Comparison of ENCODE assay signal across 15 cellular contexts in the genomic region with DNA sequence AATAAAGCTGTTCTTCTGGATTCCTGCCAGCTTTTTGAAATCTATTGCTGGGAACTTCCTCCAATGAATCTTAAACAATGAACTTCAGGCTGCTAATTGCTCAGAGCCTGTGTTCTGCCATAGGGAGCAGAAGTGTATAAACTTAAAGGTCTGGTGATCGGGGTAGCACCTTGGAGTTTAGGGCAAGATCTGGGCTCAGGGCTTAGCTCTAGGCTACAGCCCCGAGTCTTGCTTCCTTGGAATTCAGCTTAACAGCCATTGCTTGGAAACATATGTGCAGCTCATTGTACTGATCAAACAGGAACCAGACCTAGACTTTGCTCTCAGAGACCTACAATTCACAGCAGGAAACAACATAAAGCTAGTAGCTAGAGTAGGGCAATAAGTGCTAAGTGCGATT. TPM values are rescaled to one million over a fixed set of nuclear protein-coding genes. Genes with fewer than 3 reads are reported as not detected.
A peak's percentile ranks its signal among the peaks of the same experiment; 100 is the strongest.
DNase-seq lines count a peak whose midpoint lies in the region; ATAC-seq and TF ChIP-seq lines count a peak whose summit lies in the region.
"Had no signal": no experiment of that assay in that cellular context is flagged by ENCODE, and none has a peak within 500 bp of the region (broad histone marks: within the 10 kb centered on the region; RNA-seq: fewer than 3 reads in every experiment).

No MANE protein-coding gene starts in this region.

- no peaks in the 10 kb centered on the region for H3K36me3 ChIP-seq in Panc1 (ENCODE audit: control insufficient read depth, insufficient read depth, low read length)
- H3K36me3 ChIP-seq in neuronal stem cell (replicated peaks in 1 of 2; ENCODE audit: control insufficient read depth in 2 of 2, insufficient read depth in 2 of 2, low read length in 2 of 2) = no peaks in the 10 kb centered on the region
- H3K36me3 ChIP-seq in SK-N-SH (replicated peaks in 1 of 2; ENCODE audit: control insufficient read depth in 1 of 2, insufficient read depth in 2 of 2, low read length in 1 of 2) = no peaks in the 10 kb centered on the region
- H3K36me3 ChIP-seq: HAP-1 had no signal

- no peak overlapping the region for H4K8ac ChIP-seq in neuronal stem cell (ENCODE audit: low read depth, low read length)

- H3K18ac ChIP-seq in neuronal stem cell (ENCODE audit: low read length) = no peak overlapping the region

- H3K4me3 Mint-ChIP-seq in activated T-cell treated with anti-CD3 and anti-CD28 coated beads, Interleukin-2, amount 50 U/mL, for 72 hours = no peak overlapping the region
- H3K4me3 Mint-ChIP-seq: activated CD4-positive, alpha-beta memory T cell treated with anti-CD3 and anti-CD28 coated beads for 36 hours; central memory CD8-positive, alpha-beta T cell had no signal

- H3F3A ChIP-seq in SK-N-SH (replicated peaks; ENCODE audit: insufficient read depth) = no peaks in the 10 kb centered on the region

- no peak overlapping the region for H2BK15ac ChIP-seq in neuronal stem cell (ENCODE audit: low read length)

- no peaks in the 10 kb centered on the region for H3K9me2 ChIP-seq in SK-N-SH

- H3K4me2 ChIP-seq in neuronal stem cell (ENCODE audit: insufficient read depth, low read length, poor library complexity, severe bottlenecking) (no peak overlapping the region), SK-N-SH (no peak overlapping the region)

- no peak overlapping the region for H2BK12ac ChIP-seq in neuronal stem cell (ENCODE audit: low read length)

- TF ChIP-seq EP300 in SK-N-SH (IDR thresholded peaks at IDR 0.05; ENCODE audit: borderline replicate concordance in 1 of 2, low read depth in 1 of 2, low read length in 1 of 2) = no peak

- TF ChIP-seq CTCF in Panc1 (IDR thresholded peaks at IDR 0.05) (no peak), epithelial cell of esophagus (IDR thresholded peaks at IDR 0.05; ENCODE audit: insufficient read depth, low read depth, low read length, missing control alignments) (no peak), SK-N-SH (IDR thresholded peaks at IDR 0.05) (no peak)

- H3K4me3 ChIP-seq in Panc1 (ENCODE audit: low read depth in 2 of 2, low read length in 2 of 2) = peak overlapping the region; percentile 40 to 61
- no peak overlapping the region for H3K4me3 ChIP-seq in epithelial cell of esophagus (ENCODE audit: low read length)
- no peak overlapping the region for H3K4me3 ChIP-seq in neuronal stem cell (ENCODE audit: low read length in 2 of 2)
- H3K4me3 ChIP-seq in SK-N-SH (ENCODE audit: low read depth in 2 of 2, low read length in 1 of 2) = no peak overlapping the region
- H3K4me3 ChIP-seq: HAP-1 had no signal

- H3K27ac Mint-ChIP-seq in activated T-cell treated with anti-CD3 and anti-CD28 coated beads, Interleukin-2, amount 50 U/mL, for 72 hours = no peak overlapping the region
- H3K27ac Mint-ChIP-seq: activated CD4-positive, alpha-beta memory T cell treated with anti-CD3 and anti-CD28 coated beads for 36 hours had no signal

- no peaks in the 10 kb centered on the region for H3K79me2 ChIP-seq in SK-N-SH (ENCODE audit: insufficient read depth)

- DNase-seq in ELF-1 (ENCODE audit: low read depth, low spot score) (peak; percentile 23), Panc1 (ENCODE audit: low read depth, low spot score) (no peak), epithelial cell of esophagus (ENCODE audit: low read depth) (peak; percentile 32), neuronal stem cell (ENCODE audit: low spot score) (no peak), SK-N-SH (no peak)
- DNase-seq in activated T-cell treated with anti-CD3 and anti-CD28 coated beads, Interleukin-2, amount 50 U/mL, for 72 hours = no peak
- DNase-seq in activated effector memory CD4-positive, alpha-beta T cell treated with anti-CD3 and anti-CD28 coated beads, Interleukin-2, amount 50 U/mL, for 16 hours = no peak
- DNase-seq: activated CD4-positive, alpha-beta memory T cell treated with anti-CD3 and anti-CD28 coated beads for 36 hours; midbrain; NCI-H345 had no signal

- in situ Hi-C loops in Panc1 (cut with HindIII; ENCODE audit: low pct_unique_long_range_greater_than_20kb, low sequenced_read_pairs) = no loop called here

- H3K36me3 Mint-ChIP-seq in activated T-cell treated with anti-CD3 and anti-CD28 coated beads, Interleukin-2, amount 50 U/mL, for 72 hours (ENCODE audit: insufficient read depth in 2 of 2) = no peaks in the 10 kb centered on the region
- H3K36me3 Mint-ChIP-seq: activated CD4-positive, alpha-beta memory T cell treated with anti-CD3 and anti-CD28 coated beads for 36 hours had no signal

- H3K23ac ChIP-seq in neuronal stem cell (ENCODE audit: low read depth, low read length, poor library complexity) = no peak overlapping the region

- H4K91ac ChIP-seq in neuronal stem cell (ENCODE audit: low read depth, low read length, poor library complexity) = no peak overlapping the region

- ATAC-seq in Panc1 (peak; percentile 57), HG02623 (IDR thresholded peaks at IDR 0.05; ENCODE audit: unreplicated experiment) (no peak)
- no peak for ATAC-seq in activated T-cell treated with anti-CD3 and anti-CD28 coated beads, Interleukin-2, amount 50 U/mL, for 72 hours (replicated peaks in 1 of 2)

- TF ChIP-seq RAD21 in SK-N-SH (IDR thresholded peaks at IDR 0.05; ENCODE audit: low read length) = no peak

- no peaks in the 10 kb centered on the region for H3K4me1 Mint-ChIP-seq in activated T-cell treated with anti-CD3 and anti-CD28 coated beads, Interleukin-2, amount 50 U/mL, for 72 hours (ENCODE audit: low read depth)
- H3K4me1 Mint-ChIP-seq: central memory CD8-positive, alpha-beta T cell had no signal

- intact Hi-C loops in Panc1 (cut with micrococcal nuclease; ENCODE audit: unreplicated experiment) = no loop called here

- no CpG with 5 or more reads among the region's 3 CpGs for WGBS in neuronal stem cell (ENCODE audit: extremely low coverage in 2 of 2, insufficient read length in 2 of 2, insufficient replicate concordance in 1 of 2), 2 donors
- 81% methylated on average over 3 of the region's 3 CpGs for WGBS in SK-N-SH (ENCODE audit: low lambda C conversion rate)

- CTCF ChIA-PET in Panc1 (lab: Charles Lee) = interaction anchor here (0.6 to 0.8 kb wide), 3 partner anchors 27 to 109 kb away, joined by 3 to 4 read pairs (median 3); no protein-coding TSS in a partner anchor
- CTCF ChIA-PET in SK-N-SH (lab: Yijun Ruan, JAX) = interaction anchor here (2.2 kb wide), 1 partner anchor 8 kb away, joined by 13 read pairs; no protein-coding TSS in a partner anchor

- H3K79me1 ChIP-seq in neuronal stem cell (ENCODE audit: low read depth, low read length) = no peaks in the 10 kb centered on the region

- peak overlapping the region; percentile 66 for H2AFZ ChIP-seq in neuronal stem cell (ENCODE audit: low read length)
- H2AFZ ChIP-seq in SK-N-SH (ENCODE audit: low read depth) = no peak overlapping the region

- H3K27ac ChIP-seq in Panc1 (ENCODE audit: low read length) = peak overlapping the region; percentile 99
- H3K27ac ChIP-seq in neuronal stem cell (replicated peaks; ENCODE audit: low read length) = no peak overlapping the region
- H3K27ac ChIP-seq in SK-N-SH (ENCODE audit: low read depth in 2 of 2, low read length in 1 of 2) = no peak overlapping the region

- H3K27me3 Mint-ChIP-seq in activated T-cell treated with anti-CD3 and anti-CD28 coated beads, Interleukin-2, amount 50 U/mL, for 72 hours (ENCODE audit: low read depth) = peaks cover 8% of the 10 kb centered on the region

- H3K4me1 ChIP-seq in Panc1 (ENCODE audit: control insufficient read depth, insufficient read depth, low read length) (peaks cover 45% of the 10 kb centered on the region), neuronal stem cell (ENCODE audit: control insufficient read depth in 2 of 2, insufficient read depth in 1 of 2, low read depth in 1 of 2, low read length in 2 of 2) (peaks cover 4 to 7% of the 10 kb centered on the region in 2 donors), SK-N-SH (ENCODE audit: control insufficient read depth in 1 of 2, insufficient read depth in 2 of 2, low read depth in 1 of 2, low read length in 1 of 2) (peaks cover 0 to 5% of the 10 kb centered on the region in 2 experiments; a peak in 1 of 4 replicates)
- H3K4me1 ChIP-seq: HAP-1 had no signal

- POLR2A ChIA-PET in Panc1 (lab: Charles Lee) (interaction anchor here (0.6 to 0.7 kb wide), 3 partner anchors 13 to 33 kb away, joined by 3 to 11 read pairs (median 3); no protein-coding TSS in a partner anchor), SK-N-SH (lab: Yijun Ruan, JAX) (no interaction called here)

- H3K27me3 ChIP-seq in Panc1 (ENCODE audit: control insufficient read depth, insufficient read depth, low read length) = no peaks in the 10 kb centered on the region
- H3K27me3 ChIP-seq in neuronal stem cell (ENCODE audit: control insufficient read depth in 3 of 3, insufficient read depth in 3 of 3, low read depth in 1 of 3, low read length in 3 of 3) = no peaks in the 10 kb centered on the region
- H3K27me3 ChIP-seq in SK-N-SH (ENCODE audit: insufficient read depth) = no peaks in the 10 kb centered on the region

- BruUV-seq in Panc1 (replicated peaks; lab: Mats Ljungman, UMichigan) = no TSS peak

- no peak overlapping the region for H3K4ac ChIP-seq in neuronal stem cell (ENCODE audit: low read length)

- no peak overlapping the region for H2AK5ac ChIP-seq in neuronal stem cell (ENCODE audit: low read depth, low read length)

- H2BK5ac ChIP-seq in neuronal stem cell (ENCODE audit: low read length) = no peak overlapping the region

- H2BK120ac ChIP-seq in neuronal stem cell (ENCODE audit: low read depth, low read length) = no peak overlapping the region

- H3K9ac ChIP-seq in neuronal stem cell (ENCODE audit: low read depth, low read length, poor library complexity) (no peak overlapping the region), SK-N-SH (no peak overlapping the region)

- no peak overlapping the region for H3K14ac ChIP-seq in neuronal stem cell (ENCODE audit: low read length)

- no peaks in the 10 kb centered on the region for H4K20me1 ChIP-seq in SK-N-SH (ENCODE audit: insufficient read depth)

- H3K9me3 ChIP-seq in Panc1 (ENCODE audit: control insufficient read depth, insufficient read depth, low read depth, low read length) (no peaks in the 10 kb centered on the region; the same call in 1 of the 2 replicates), neuronal stem cell (replicated peaks in 1 of 2; ENCODE audit: control insufficient read depth in 2 of 2, insufficient read depth in 1 of 2, low read depth in 1 of 2, low read length in 2 of 2) (no peaks in the 10 kb centered on the region), SK-N-SH (no peaks in the 10 kb centered on the region)
- H3K9me3 ChIP-seq: HAP-1 had no signal

- H3K9me3 Mint-ChIP-seq in activated T-cell treated with anti-CD3 and anti-CD28 coated beads, Interleukin-2, amount 50 U/mL, for 72 hours = no peaks in the 10 kb centered on the region
- H3K9me3 Mint-ChIP-seq: activated CD4-positive, alpha-beta memory T cell treated with anti-CD3 and anti-CD28 coated beads for 36 hours; central memory CD8-positive, alpha-beta T cell had no signal

TF ChIP-seq in SK-N-SH, 30 proteins besides CTCF, POLR2A, EP300 and RAD21 (continues in another document):
- TF ChIP-seq JUND (IDR thresholded peaks at IDR 0.05) = no peak

RNA-seq across cellular contexts. Expression of a gene that starts 1.5 kb away (rescaled TPM):
- total RNA-seq in Panc1 (2021; ENCODE audit: unreplicated experiment) = 2.5 TPM
- 1.2 TPM for polyA plus RNA-seq in Panc1 (2012; ENCODE audit: insufficient read length)
- not detected for polyA plus RNA-seq in neuronal stem cell (2013, experiment 1 of 2)
- not detected for polyA plus RNA-seq in neuronal stem cell (2013, experiment 2 of 2)
- total RNA-seq in activated T-cell treated with anti-CD3 and anti-CD28 coated beads, Interleukin-2, amount 50 U/mL, for 72 hours = not detected
- polyA plus RNA-seq in SK-N-SH (2012; rRNA removed) = not detected in 2 replicates
- 0.05 TPM in 1 of 2 replicates, not detected in the other for polyA plus RNA-seq in SK-N-SH (2012; cell fraction: cytosol; rRNA removed)
- polyA plus RNA-seq in SK-N-SH (2012; cell fraction: nucleus; rRNA removed) = not detected in 2 replicates
- total RNA-seq: activated CD4-positive, alpha-beta memory T cell treated with anti-CD3 and anti-CD28 coated beads for 36 hours; glomerular endothelial cell; SK-MEL-5 had no signal

Comparison
In these comparisons a context has a peak if more than half of its experiments do, and no peak if none do; other contexts are left out.
1. DNase-seq: peak in ELF-1 (single experiment) and epithelial cell of esophagus (single experiment); none in Panc1 (single experiment), neuronal stem cell (single experiment), activated T-cell treated with anti-CD3 and anti-CD28 coated beads, Interleukin-2, amount 50 U/mL, for 72 hours (0 of 2), activated effector memory CD4-positive, alpha-beta T cell treated with anti-CD3 and anti-CD28 coated beads, Interleukin-2, amount 50 U/mL, for 16 hours (single experiment) and SK-N-SH (single experiment).
2. H3K4me3 ChIP-seq: peak in Panc1 (2 of 2); none in epithelial cell of esophagus (single experiment), neuronal stem cell (0 of 2) and SK-N-SH (0 of 2).